ENCODE assay signal across 8 cellular contexts in genomic region chrX:48917139-48917980, GRCh38. TPM values are rescaled to one million over a fixed set of nuclear protein-coding genes. Genes with fewer than 3 reads are reported as not detected.
DNase-seq lines count a peak whose midpoint lies in the region; ATAC-seq and TF ChIP-seq lines count a peak whose summit lies in the region.

No MANE protein-coding gene starts in this region.

- peak; percentile 50 for ATAC-seq in memory B cell (ENCODE audit: low read depth)

- H3K36me3 Mint-ChIP-seq in memory B cell, result peaks cover 21% of the 10 kb centered on the region

- peak overlapping the region; percentile 97 for H3K27ac ChIP-seq in effector memory CD4-positive, alpha-beta T cell (ENCODE audit: insufficient read depth, low read length, poor library complexity, severe bottlenecking)

- H3K4me3 ChIP-seq in AG10803 (ENCODE audit: low read length), result no peak overlapping the region; the same call in 1 of the 2 replicates
- peak overlapping the region; percentile 79 for H3K4me3 ChIP-seq in effector memory CD4-positive, alpha-beta T cell (ENCODE audit: insufficient read depth, low read depth, low read length, poor library complexity, severe bottlenecking)

- no peaks in the 10 kb centered on the region for H3K9me3 ChIP-seq in effector memory CD4-positive, alpha-beta T cell (ENCODE audit: control insufficient read depth, low read length)

- peaks cover 39% of the 10 kb centered on the region for H3K36me3 ChIP-seq in effector memory CD4-positive, alpha-beta T cell (ENCODE audit: control insufficient read depth, insufficient read depth, low read length)

- H3K27me3 Mint-ChIP-seq in memory B cell, result no peaks in the 10 kb centered on the region

- H3K4me1 ChIP-seq in effector memory CD4-positive, alpha-beta T cell (ENCODE audit: control insufficient read depth, insufficient read depth, low read length, poor library complexity, severe bottlenecking), result peaks cover 54% of the 10 kb centered on the region

- H3K27ac Mint-ChIP-seq in memory B cell, result peak overlapping the region; percentile 95

- no peaks in the 10 kb centered on the region for H3K27me3 ChIP-seq in effector memory CD4-positive, alpha-beta T cell (replicated peaks; ENCODE audit: control insufficient read depth, insufficient read depth, low read length, poor library complexity, severe bottlenecking)

- TF ChIP-seq CTCF in AG10803 (conservative IDR thresholded peaks at IDR 0.05; ENCODE audit: low read length), result peak; percentile 70

- peaks cover 23% of the 10 kb centered on the region for H3K4me1 Mint-ChIP-seq in memory B cell

- peak; percentile 82 for DNase-seq in AG10803 (ENCODE audit: low read depth)
- DNase-seq in GM19238 (ENCODE audit: insufficient read length, low spot score), result peak; percentile 58
- DNase-seq in HT1080 (ENCODE audit: low read depth), result peak; percentile 87
- DNase-seq in NK-92 treated with Interleukin-12 subunit alpha and Interleukin-12 subunit beta, amount 100 ng/mL, for 24 hours (lab: John Stamatoyannopoulos, UW), result peak; percentile 79
- DNase-seq in activated CD8-positive, alpha-beta memory T cell treated with anti-CD3 and anti-CD28 coated beads for 4 hours (ENCODE audit: low read depth in 2 of 2), result peak; percentile 71 to 76
- peak; percentile 84 to 86 (median 85) for DNase-seq in effector memory CD4-positive, alpha-beta T cell
- peak; percentile 84 to 85 for DNase-seq in memory B cell (ENCODE audit: low spot score in 2 of 2)
- peak; percentile 74 for DNase-seq in stimulated activated CD8-positive, alpha-beta memory T cell treated with anti-CD3 and anti-CD28 coated beads, Interleukin-12 subunit alpha, Interleukin-12 subunit beta, amount 100 ng/mL, for 1 hour (ENCODE audit: low read depth)

- H3K4me3 Mint-ChIP-seq in memory B cell, result peak overlapping the region; percentile 87

- H3K9me3 Mint-ChIP-seq in memory B cell, result no peaks in the 10 kb centered on the region

RNA-seq across cellular contexts. Expression of gene PIM2, which starts 1.5 kb away (rescaled TPM):
- total RNA-seq in HT1080 (2014; rRNA removed; shearing (Covaris generic)), result 0.03 and 0.16 TPM in 2 replicates
- polyA plus RNA-seq in HT1080 (2015; cell fraction: cytosol; rRNA removed), result 1.7 and 2.2 TPM in 2 replicates
- 5.6 and 5.7 TPM in 2 replicates for polyA plus RNA-seq in HT1080 (2015; cell fraction: nucleus; rRNA removed)

RNA-seq across cellular contexts. Expression of gene SLC35A2, which starts 5.9 kb away (rescaled TPM):
- 19.4 and 30.6 TPM in 2 replicates for total RNA-seq in HT1080 (2014; rRNA removed; shearing (Covaris generic))
- 25.7 and 26.0 TPM in 2 replicates for polyA plus RNA-seq in HT1080 (2015; cell fraction: cytosol; rRNA removed)
- 35.5 and 36.6 TPM in 2 replicates for polyA plus RNA-seq in HT1080 (2015; cell fraction: nucleus; rRNA removed)

RNA-seq across cellular contexts. Expression of gene PQBP1, which starts 19.6 kb away (rescaled TPM):
- 80.8 and 109 TPM in 2 replicates for total RNA-seq in HT1080 (2014; rRNA removed; shearing (Covaris generic))
- 42.2 and 47.2 TPM in 2 replicates for polyA plus RNA-seq in HT1080 (2015; cell fraction: cytosol; rRNA removed)
- 48.8 and 51.8 TPM in 2 replicates for polyA plus RNA-seq in HT1080 (2015; cell fraction: nucleus; rRNA removed)

RNA-seq across cellular contexts. Expression of gene TIMM17B, which starts 19.8 kb away (rescaled TPM):
- total RNA-seq in HT1080 (2014; rRNA removed; shearing (Covaris generic)), result 63.0 and 65.9 TPM in 2 replicates
- 45.5 and 69.6 TPM in 2 replicates for polyA plus RNA-seq in HT1080 (2015; cell fraction: cytosol; rRNA removed)
- 38.4 and 38.9 TPM in 2 replicates for polyA plus RNA-seq in HT1080 (2015; cell fraction: nucleus; rRNA removed)

RNA-seq across cellular contexts. Expression of gene OTUD5, which starts 40.0 kb away (rescaled TPM):
- total RNA-seq in HT1080 (2014; rRNA removed; shearing (Covaris generic)), result 30.0 and 31.7 TPM in 2 replicates
- 43.1 and 47.8 TPM in 2 replicates for polyA plus RNA-seq in HT1080 (2015; cell fraction: cytosol; rRNA removed)
- polyA plus RNA-seq in HT1080 (2015; cell fraction: nucleus; rRNA removed), result 92.3 and 101 TPM in 2 replicates
